34 cellular contexts compared by ENCODE assay signal in the genomic region with DNA sequence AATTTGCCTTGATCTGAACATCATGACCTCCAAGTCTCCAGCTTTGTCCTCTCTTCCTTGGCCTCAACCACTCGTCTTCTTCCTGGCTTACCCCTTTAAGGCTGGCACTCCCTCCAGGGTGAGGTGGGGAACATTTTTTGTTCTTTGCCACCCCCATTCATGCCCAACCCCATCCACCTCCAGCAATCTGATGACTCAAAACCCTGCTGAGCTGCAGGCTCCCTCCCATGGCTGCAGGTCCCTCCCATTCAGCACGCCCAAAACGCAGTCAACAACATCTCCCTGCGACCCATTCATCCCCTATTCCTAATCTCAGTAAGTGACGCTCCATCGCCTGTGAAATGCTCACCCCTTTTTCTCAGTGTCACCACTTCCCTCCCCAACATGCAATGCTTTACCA.
"Had no signal": no experiment of that assay in that cellular context is flagged by ENCODE, and none has a peak within 500 bp of the region (broad histone marks: within the 10 kb centered on the region; RNA-seq: fewer than 3 reads in every experiment).

No MANE protein-coding gene starts in this region.

- ATAC-seq: activated CD8-positive, alpha-beta memory T cell treated with anti-CD3 and anti-CD28 coated beads, Interleukin-2, amount 10 ng/mL, durations not matched to agents 7 days and 5 days; activated T-cell treated with anti-CD3 and anti-CD28 coated beads, Interleukin-2, amount 50 U/mL, for 72 hours; activated T-helper 17 cell treated with anti-CD3 and anti-CD28 coated beads, Interleukin-2, amount 50 U/mL, for 72 hours; PC-3; Right ventricle myocardium inferior had no signal

- H3K36me3 ChIP-seq: brain microvascular endothelial cell, cardiac muscle cell, Peyer's patch, WERI-Rb-1 had no signal

- H3K4me1 ChIP-seq: Peyer's patch had no signal

- H3K36me3 Mint-ChIP-seq: activated CD8-positive, alpha-beta memory T cell treated with anti-CD3 and anti-CD28 coated beads, Interleukin-2, amount 10 ng/mL, durations not matched to agents 7 days and 5 days; activated naive CD8-positive, alpha-beta T cell treated with anti-CD3 and anti-CD28 coated beads for 36 hours had no signal

- H3K4me1 Mint-ChIP-seq: activated CD4-positive, alpha-beta memory T cell treated with anti-CD3 and anti-CD28 coated beads, Interleukin-2, amount 10 ng/mL, durations not matched to agents 7 days and 5 days; activated CD8-positive, alpha-beta memory T cell treated with anti-CD3 and anti-CD28 coated beads, Interleukin-2, amount 10 ng/mL, durations not matched to agents 7 days and 5 days; activated naive CD8-positive, alpha-beta T cell treated with anti-CD3 and anti-CD28 coated beads for 36 hours; activated T-helper 17 cell treated with anti-CD3 and anti-CD28 coated beads, Interleukin-2, amount 50 U/mL, for 72 hours had no signal

- H3K27ac Mint-ChIP-seq: activated CD4-positive, alpha-beta memory T cell treated with anti-CD3 and anti-CD28 coated beads, Interleukin-2, amount 10 ng/mL, durations not matched to agents 7 days and 5 days; activated CD8-positive, alpha-beta memory T cell treated with anti-CD3 and anti-CD28 coated beads, Interleukin-2, amount 10 ng/mL, durations not matched to agents 7 days and 5 days; activated naive CD8-positive, alpha-beta T cell treated with anti-CD3 and anti-CD28 coated beads for 36 hours; activated T-cell treated with anti-CD3 and anti-CD28 coated beads, Interleukin-2, amount 50 U/mL, for 72 hours; activated T-helper 17 cell treated with anti-CD3 and anti-CD28 coated beads, Interleukin-2, amount 50 U/mL, for 72 hours had no signal

- H3K27me3 ChIP-seq: brain microvascular endothelial cell, Peyer's patch had no signal

- H3K9me3 ChIP-seq: Peyer's patch had no signal

- H3K27ac ChIP-seq: brain microvascular endothelial cell, cardiac muscle cell, Peyer's patch, WERI-Rb-1 had no signal

- DNase-seq: activated CD4-positive, alpha-beta memory T cell treated with anti-CD3 and anti-CD28 coated beads, Interleukin-2, amount 10 ng/mL, durations not matched to agents 7 days and 5 days; activated CD4-positive, alpha-beta T cell treated with anti-CD3 and anti-CD28 coated beads for 1 hour; activated CD4-positive, alpha-beta T cell treated with anti-CD3 and anti-CD28 coated beads for 48 hours; activated CD4-positive, CD25-positive, alpha-beta regulatory T cell; activated CD8-positive, alpha-beta memory T cell treated with anti-CD3 and anti-CD28 coated beads for 24 hours; activated CD8-positive, alpha-beta memory T cell treated with anti-CD3 and anti-CD28 coated beads, Interleukin-2, amount 10 ng/mL, durations not matched to agents 7 days and 5 days; activated naive CD4-positive, alpha-beta T cell; activated naive CD4-positive, alpha-beta T cell treated with anti-CD3 and anti-CD28 coated beads, Interleukin-2, amount 50 U/mL, for 16 hours; activated naive CD8-positive, alpha-beta T cell treated with anti-CD3 and anti-CD28 coated beads for 36 hours; activated T-cell treated with anti-CD3 and anti-CD28 coated beads, Interleukin-2, amount 50 U/mL, for 1 hour; activated T-cell treated with anti-CD3 and anti-CD28 coated beads, Interleukin-2, amount 50 U/mL, for 72 hours; amniotic stem cell; brain microvascular endothelial cell; KG1; MM.1S; MV-4-11; NCI-H1092; NCI-H146; NCI-H187; NCI-H2029 treated with DMSO at 0.1 percent for 48 hours; NCI-H2107; NCI-H2171; NCI-H510A; NCI-H526; NCI-H748 treated with DMSO at 0.1 percent for 48 hours; NK-92 treated with Interleukin-12 subunit alpha and Interleukin-12 subunit beta, amount 100 ng/mL, for 24 hours; PC-3; Peyer's patch; RPMI8226; T1000; WERI-Rb-1 had no signal

- H3K4me3 ChIP-seq: cardiac muscle cell, Peyer's patch had no signal

- H3K4me3 Mint-ChIP-seq: activated CD4-positive, alpha-beta memory T cell treated with anti-CD3 and anti-CD28 coated beads, Interleukin-2, amount 10 ng/mL, durations not matched to agents 7 days and 5 days; activated CD8-positive, alpha-beta memory T cell treated with anti-CD3 and anti-CD28 coated beads, Interleukin-2, amount 10 ng/mL, durations not matched to agents 7 days and 5 days; activated naive CD8-positive, alpha-beta T cell treated with anti-CD3 and anti-CD28 coated beads for 36 hours; activated T-cell treated with anti-CD3 and anti-CD28 coated beads, Interleukin-2, amount 50 U/mL, for 72 hours; activated T-helper 17 cell treated with anti-CD3 and anti-CD28 coated beads, Interleukin-2, amount 50 U/mL, for 72 hours had no signal

- H3K9me3 Mint-ChIP-seq: activated CD4-positive, alpha-beta memory T cell treated with anti-CD3 and anti-CD28 coated beads, Interleukin-2, amount 10 ng/mL, durations not matched to agents 7 days and 5 days; activated naive CD8-positive, alpha-beta T cell treated with anti-CD3 and anti-CD28 coated beads for 36 hours; activated T-cell treated with anti-CD3 and anti-CD28 coated beads, Interleukin-2, amount 50 U/mL, for 72 hours; activated T-helper 17 cell treated with anti-CD3 and anti-CD28 coated beads, Interleukin-2, amount 50 U/mL, for 72 hours had no signal
